ENCODE assay signal across 31 cellular contexts in genomic region chr13:70505809-70506208, GRCh38.
A peak's percentile ranks its signal among the peaks of the same experiment; 100 is the strongest.
DNase-seq lines count a peak whose midpoint lies in the region; ATAC-seq and TF ChIP-seq lines count a peak whose summit lies in the region.
"Had no signal": no experiment of that assay in that cellular context is flagged by ENCODE, and none has a peak within 500 bp of the region (broad histone marks: within the 10 kb centered on the region; RNA-seq: fewer than 3 reads in every experiment).

No MANE protein-coding gene starts in this region.

- ATAC-seq in GM21447 (IDR thresholded peaks at IDR 0.05; ENCODE audit: unreplicated experiment) (no peak), GM19328 (IDR thresholded peaks at IDR 0.05; ENCODE audit: unreplicated experiment) (no peak)
- ATAC-seq in naive thymus-derived CD4-positive, alpha-beta T cell: no peak
- ATAC-seq: K562, PC-3 had no signal

- peak overlapping the region; percentile 44 for H3K27ac Mint-ChIP-seq in mesothelial cell of epicardium
- no peak overlapping the region for H3K27ac Mint-ChIP-seq in naive thymus-derived CD4-positive, alpha-beta T cell
- H3K27ac Mint-ChIP-seq: CD14-positive monocyte had no signal

- no peaks in the 10 kb centered on the region for H3K4me1 ChIP-seq in naive thymus-derived CD4-positive, alpha-beta T cell (ENCODE audit: control insufficient read depth in 2 of 2, insufficient read depth in 2 of 2, low read length in 2 of 2)

- H3K27me3 Mint-ChIP-seq in mesothelial cell of epicardium (ENCODE audit: low read depth): no peaks in the 10 kb centered on the region
- no peaks in the 10 kb centered on the region for H3K27me3 Mint-ChIP-seq in naive thymus-derived CD4-positive, alpha-beta T cell

- no peak overlapping the region for H3K4me3 ChIP-seq in epithelial cell of esophagus (ENCODE audit: low read length)
- H3K4me3 ChIP-seq in H7 (ENCODE audit: insufficient read depth, low read depth, low read length): no peak overlapping the region
- H3K4me3 ChIP-seq in naive thymus-derived CD4-positive, alpha-beta T cell (ENCODE audit: low read length): no peak overlapping the region
- H3K4me3 ChIP-seq: K562, SK-N-MC had no signal

- CTCF ChIA-PET in naive thymus-derived CD4-positive, alpha-beta T cell (lab: Charles Lee): no interaction called here

- DNase-seq in SIG-M5 treated with dmso at 0.1 percent for 504 hours (lab: John Stamatoyannopoulos, UW; ENCODE audit: unreplicated experiment) (peak; percentile 18), SIG-M5 (lab: John Stamatoyannopoulos, UW) (no peak), epithelial cell of esophagus (ENCODE audit: low read depth) (peak; percentile 74), mesothelial cell of epicardium (ENCODE audit: low spot score in 2 of 2, unreplicated experiment in 2 of 2) (no peak), H7 (no peak)
- DNase-seq in naive thymus-derived CD4-positive, alpha-beta T cell: no peak
- DNase-seq: 8988T; ACHN; BE2C; DMS153; DND-41; Kasumi-1; MV-4-11; NCI-H1105; NCI-H146; NCI-H1930; NCI-H2107; NCI-H446 treated with DMSO at 0.1 percent for 48 hours; NCI-H526; NCI-H82; NK-92 treated with Interleukin-12 subunit alpha and Interleukin-12 subunit beta, amount 100 ng/mL, for 24 hours; PC-3; Right ventricle myocardium superior; RPMI8226; SW 1271 had no signal

- H3K9me3 Mint-ChIP-seq in mesothelial cell of epicardium: peaks cover 6% of the 10 kb centered on the region
- peaks cover 2 to 17% (median 7%) of the 10 kb centered on the region in 11 donors for H3K9me3 Mint-ChIP-seq in naive thymus-derived CD4-positive, alpha-beta T cell

- H3K36me3 Mint-ChIP-seq in mesothelial cell of epicardium: no peaks in the 10 kb centered on the region
- H3K36me3 Mint-ChIP-seq in naive thymus-derived CD4-positive, alpha-beta T cell: no peaks in the 10 kb centered on the region
- H3K36me3 Mint-ChIP-seq: CD14-positive monocyte had no signal

- no peak overlapping the region for H3K4me3 Mint-ChIP-seq in mesothelial cell of epicardium
- H3K4me3 Mint-ChIP-seq in naive thymus-derived CD4-positive, alpha-beta T cell: no peak overlapping the region
- H3K4me3 Mint-ChIP-seq: CD14-positive monocyte had no signal

- H3K27ac ChIP-seq in naive thymus-derived CD4-positive, alpha-beta T cell (ENCODE audit: low read depth, low read length): no peak overlapping the region
- H3K27ac ChIP-seq: HL-60, SK-N-MC had no signal

- H3K27me3 ChIP-seq in H7 (ENCODE audit: control insufficient read depth, insufficient read depth, low read length): no peaks in the 10 kb centered on the region
- no peaks in the 10 kb centered on the region for H3K27me3 ChIP-seq in naive thymus-derived CD4-positive, alpha-beta T cell (ENCODE audit: control insufficient read depth in 2 of 2, insufficient read depth in 2 of 2, low read length in 2 of 2)
- H3K27me3 ChIP-seq: BE2C had no signal

- POLR2A ChIA-PET in naive thymus-derived CD4-positive, alpha-beta T cell (lab: Charles Lee): no interaction called here

- H3K4me1 Mint-ChIP-seq in mesothelial cell of epicardium: peaks cover 14% of the 10 kb centered on the region
- no peaks in the 10 kb centered on the region for H3K4me1 Mint-ChIP-seq in naive thymus-derived CD4-positive, alpha-beta T cell
- H3K4me1 Mint-ChIP-seq: CD14-positive monocyte had no signal

- no peaks in the 10 kb centered on the region for H3K36me3 ChIP-seq in H7 (replicated peaks; ENCODE audit: control insufficient read depth, insufficient read depth, low read length)
- H3K36me3 ChIP-seq in naive thymus-derived CD4-positive, alpha-beta T cell (ENCODE audit: control insufficient read depth in 2 of 3, insufficient read depth in 3 of 3, low read length in 3 of 3): no peaks in the 10 kb centered on the region
- H3K36me3 ChIP-seq: BE2C had no signal

- intact Hi-C loops in naive thymus-derived CD4-positive, alpha-beta T cell (cut with micrococcal nuclease): no loop called here

- no peaks in the 10 kb centered on the region for H3K9me3 ChIP-seq in naive thymus-derived CD4-positive, alpha-beta T cell (ENCODE audit: control insufficient read depth in 2 of 3, low read length in 3 of 3)
- H3K9me3 ChIP-seq: BE2C had no signal

- TF ChIP-seq CTCF in epithelial cell of esophagus (IDR thresholded peaks at IDR 0.05; ENCODE audit: insufficient read depth, low read depth, low read length, missing control alignments) (no peak), mesothelial cell of epicardium (IDR thresholded peaks at IDR 0.05; ENCODE audit: unreplicated experiment) (no peak)

Comparison
In these comparisons a context has a peak if more than half of its experiments do, and no peak if none do; other contexts are left out.
1. DNase-seq: peak in SIG-M5 treated with dmso at 0.1 percent for 504 hours (single experiment) and epithelial cell of esophagus (single experiment); none in SIG-M5 (single experiment), mesothelial cell of epicardium (0 of 2), H7 (single experiment) and naive thymus-derived CD4-positive, alpha-beta T cell (0 of 9).